21 cellular contexts compared by ENCODE assay signal in genomic region chr1:185969028-185969427, GRCh38.
DNase-seq lines count a peak whose midpoint lies in the region; ATAC-seq, FAIRE-seq and TF ChIP-seq lines count a peak whose summit lies in the region.
"Had no signal": no experiment of that assay in that cellular context is flagged by ENCODE, and none has a peak within 500 bp of the region (broad histone marks: within the 10 kb centered on the region; RNA-seq: fewer than 3 reads in every experiment).

No MANE protein-coding gene starts in this region.

- H3K27ac ChIP-seq in heart left ventricle (peak overlapping the region in 10 of 12 donors; percentile 21 to 75 (median 46)), right cardiac atrium (ENCODE audit: low read length) (no peak overlapping the region), K562 (ENCODE audit: extremely low read depth, low read depth, low read length) (no peak overlapping the region), gastroesophageal sphincter (peak overlapping the region; percentile 59 to 67 (median 62)), thoracic aorta (peak overlapping the region; percentile 15 to 41)
- H3K27ac ChIP-seq: testis had no signal

- intact Hi-C loops in heart left ventricle (cut with DNase I) (loop anchor here in 1 of 10 donors (2.0 to 10.0 kb wide), 2 partner anchors 14 to 124 kb away; no protein-coding TSS in a partner anchor), right cardiac atrium (cut with DNase I) (no loop called here), K562 (cut with micrococcal nuclease) (no loop called here)

- H3K4me1 ChIP-seq in heart left ventricle (peaks cover 0 to 54% (median 14%) of the 10 kb centered on the region in 12 donors), right cardiac atrium (ENCODE audit: control insufficient read depth, insufficient read depth, low read length) (no peaks in the 10 kb centered on the region), K562 (replicated peaks in 1 of 2; ENCODE audit: control insufficient read depth in 2 of 2, insufficient read depth in 2 of 2, low read length in 2 of 2) (no peaks in the 10 kb centered on the region), gastroesophageal sphincter (peaks cover 8 to 75% (median 8%) of the 10 kb centered on the region in 3 donors), thoracic aorta (ENCODE audit: control insufficient read depth in 1 of 2, low read depth in 2 of 2) (peaks cover 17 to 65% of the 10 kb centered on the region in 2 donors)
- H3K4me1 ChIP-seq: testis had no signal

- H3K36me3 ChIP-seq in heart left ventricle (peaks cover 0 to 9% (median 0%) of the 10 kb centered on the region in 9 donors), K562 (ENCODE audit: control insufficient read depth, insufficient read depth, low read length) (no peaks in the 10 kb centered on the region), gastroesophageal sphincter (peaks cover 0 to 10% of the 10 kb centered on the region in 2 donors), thoracic aorta (no peaks in the 10 kb centered on the region)
- H3K36me3 ChIP-seq: MG63 had no signal

- CTCF ChIA-PET in K562 (lab: Yijun Ruan, JAX; ENCODE audit: low intra/inter-chr PET ratio): no interaction called here

- 47 to 67% (median 59%) methylated on average over 4 of the region's 4 CpGs for WGBS in heart left ventricle, 4 donors
- 59% methylated on average over 4 of the region's 4 CpGs for WGBS in right cardiac atrium
- WGBS in K562 (ENCODE audit: insufficient coverage, low coverage, missing lambda C conversion rate): 7% methylated on average over 4 of the region's 4 CpGs
- 19 to 34% methylated on average over 4 of the region's 4 CpGs for WGBS in gastroesophageal sphincter (ENCODE audit: low coverage in 1 of 2), 2 donors

- no peaks in the 10 kb centered on the region for H3K79me2 ChIP-seq in K562 (ENCODE audit: control insufficient read depth, insufficient read depth, low read length)

- TF ChIP-seq POLR2A in heart left ventricle (IDR thresholded peaks at IDR 0.05) (no peak), K562 (conservative IDR thresholded peaks at IDR 0.05) (no peak), gastroesophageal sphincter (IDR thresholded peaks at IDR 0.05) (no peak), erythroblast (IDR thresholded peaks at IDR 0.05; ENCODE audit: low read length) (no peak)

- no peak overlapping the region for H3K9ac ChIP-seq in K562 (ENCODE audit: insufficient read depth in 1 of 2, low read depth in 2 of 2, low read length in 2 of 2)

- no peaks in the 10 kb centered on the region for H4K20me1 ChIP-seq in K562 (replicated peaks; ENCODE audit: control insufficient read depth, insufficient read depth, low read length)

- H3K27me3 ChIP-seq in heart left ventricle (no peaks in the 10 kb centered on the region), right cardiac atrium (ENCODE audit: control insufficient read depth, insufficient read depth) (no peaks in the 10 kb centered on the region), K562 (ENCODE audit: control insufficient read depth in 2 of 2, insufficient read depth in 2 of 2, low read length in 2 of 2) (no peaks in the 10 kb centered on the region), gastroesophageal sphincter (no peaks in the 10 kb centered on the region), thoracic aorta (replicated peaks; ENCODE audit: insufficient read depth) (no peaks in the 10 kb centered on the region)
- H3K27me3 ChIP-seq: testis had no signal

- H3K9me1 ChIP-seq in K562 (ENCODE audit: control insufficient read depth, insufficient read depth, low read length): no peaks in the 10 kb centered on the region

- H2AFZ ChIP-seq in K562 (ENCODE audit: low read depth, low read length): 0 out of 2 replicates have a peak overlapping the region, but pooled peaks have one; percentile 35

- H3K4me3 ChIP-seq in heart left ventricle (no peak overlapping the region), right cardiac atrium (ENCODE audit: low read length) (no peak overlapping the region), K562 (no peak overlapping the region), gastroesophageal sphincter (no peak overlapping the region), thoracic aorta (no peak overlapping the region)
- H3K4me3 ChIP-seq: MG63, testis had no signal

- no peaks in the 10 kb centered on the region for H3K9me3 ChIP-seq in heart left ventricle
- no peaks in the 10 kb centered on the region for H3K9me3 ChIP-seq in right cardiac atrium (ENCODE audit: control insufficient read depth, low read length)
- no peaks in the 10 kb centered on the region for H3K9me3 ChIP-seq in K562 (replicated peaks; ENCODE audit: control insufficient read depth, insufficient read depth, low read depth, low read length)
- H3K9me3 ChIP-seq in gastroesophageal sphincter: no peaks in the 10 kb centered on the region
- H3K9me3 ChIP-seq in thoracic aorta: no peaks in the 10 kb centered on the region
- H3K9me3 ChIP-seq: MG63, testis had no signal

- DNase-seq in heart left ventricle (no peak), right cardiac atrium (no peak), K562 (ENCODE audit: extremely low read depth in 1 of 4, low spot score in 3 of 4) (no peak), thoracic aorta (ENCODE audit: low spot score) (no peak), NCI-H524 (lab: John Stamatoyannopoulos, UW) (no peak), erythroblast (lab: John Stamatoyannopoulos, UW) (no peak)
- no peak for DNase-seq in stimulated activated CD4-positive, alpha-beta T cell treated with anti-CD3 and anti-CD28 coated beads, Interleukin-4, amount 100 ng/mL, for 4 hours
- DNase-seq: 8988T; activated CD4-positive, alpha-beta memory T cell treated with anti-CD3 and anti-CD28 coated beads, Interleukin-2, amount 10 ng/mL, durations not matched to agents 7 days and 5 days; aorta; CD8-positive, alpha-beta memory T cell; dermis blood vessel endothelial cell; MG63; naive B cell; NCI-H187; NCI-H510A; stimulated activated CD4-positive, alpha-beta T cell treated with anti-CD3 and anti-CD28 coated beads, Interleukin-2, amount 100 ng/mL, for 48 hours; stimulated activated CD8-positive, alpha-beta memory T cell treated with anti-CD3 and anti-CD28 coated beads, Interleukin-4, amount 100 ng/mL, for 48 hours; testis had no signal

- POLR2A ChIA-PET in K562 (lab: Yijun Ruan, JAX): interaction anchor here (1.6 kb wide), 1 partner anchor 10 kb away, joined by 7 read pairs; no protein-coding TSS in a partner anchor

- no TSS peak for BruUV-seq in K562 (replicated peaks; lab: Mats Ljungman, UMichigan)

- no peak for FAIRE-seq in K562 (lab: Jason Lieb, UNC)
- FAIRE-seq: HTR-8/SVneo had no signal

- no peak for TF ChIP-seq RAD21 in K562 (CRISPR knock-in tag; conservative IDR thresholded peaks at IDR 0.05 in 1 of 2, IDR thresholded peaks at IDR 0.05 in 1 of 2)

- TF ChIP-seq CTCF in heart left ventricle (IDR thresholded peaks at IDR 0.05): no peak
- TF ChIP-seq CTCF in K562 (IDR thresholded peaks at IDR 0.05 in 2 of 3, conservative IDR thresholded peaks at IDR 0.05 in 1 of 3; ENCODE audit: insufficient read depth in 2 of 3, low read depth in 1 of 3, low read length in 3 of 3): no peak
- TF ChIP-seq CTCF in gastroesophageal sphincter (IDR thresholded peaks at IDR 0.05): no peak
- TF ChIP-seq CTCF in thoracic aorta (IDR thresholded peaks at IDR 0.05): no peak

- TF ChIP-seq EP300 in K562 (IDR thresholded peaks at IDR 0.05; ENCODE audit: low read length): no peak
- TF ChIP-seq EP300 in gastroesophageal sphincter (IDR thresholded peaks at IDR 0.05): no peak

- no peak for ATAC-seq in heart left ventricle
- ATAC-seq in right cardiac atrium: no peak
- no peak for ATAC-seq in K562
- ATAC-seq in gastroesophageal sphincter: no peak
- no peak for ATAC-seq in thoracic aorta (ENCODE audit: insufficient number of reproducible peaks, low FRiP score, low read depth)

- H3K4me2 ChIP-seq in K562 (ENCODE audit: insufficient read depth, low read length): no peak overlapping the region

- in situ Hi-C loops in K562 (cut with MboI): no loop called here

TF ChIP-seq in K562, 482 proteins besides CTCF, POLR2A, EP300 and RAD21 (continues in another document):
- TF ChIP-seq, protein P1, sequence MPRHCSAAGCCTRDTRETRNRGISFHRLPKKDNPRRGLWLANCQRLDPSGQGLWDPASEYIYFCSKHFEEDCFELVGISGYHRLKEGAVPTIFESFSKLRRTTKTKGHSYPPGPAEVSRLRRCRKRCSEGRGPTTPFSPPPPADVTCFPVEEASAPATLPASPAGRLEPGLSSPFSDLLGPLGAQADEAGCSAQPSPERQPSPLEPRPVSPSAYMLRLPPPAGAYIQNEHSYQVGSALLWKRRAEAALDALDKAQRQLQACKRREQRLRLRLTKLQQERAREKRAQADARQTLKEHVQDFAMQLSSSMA (CRISPR knock-in tag; IDR thresholded peaks at IDR 0.05): no peak
- TF ChIP-seq CBX8 (IDR thresholded peaks at IDR 0.05; ENCODE audit: borderline replicate concordance, extremely low read depth, low read depth, low read length, poor library complexity, severe bottlenecking) (no peak), ZNF217 (CRISPR knock-in tag; IDR thresholded peaks at IDR 0.05) (no peak), ARHGAP35 (IDR thresholded peaks at IDR 0.05; ENCODE audit: partially characterized antibody) (no peak), MCM2 (IDR thresholded peaks at IDR 0.05; ENCODE audit: low read depth) (no peak), ZNF79 (CRISPR knock-in tag; IDR thresholded peaks at IDR 0.05; ENCODE audit: low read depth) (no peak), CREM (IDR thresholded peaks at IDR 0.05; ENCODE audit: low read depth) (no peak), MNT (conservative IDR thresholded peaks at IDR 0.05) (no peak)
- TF ChIP-seq, protein P2, sequence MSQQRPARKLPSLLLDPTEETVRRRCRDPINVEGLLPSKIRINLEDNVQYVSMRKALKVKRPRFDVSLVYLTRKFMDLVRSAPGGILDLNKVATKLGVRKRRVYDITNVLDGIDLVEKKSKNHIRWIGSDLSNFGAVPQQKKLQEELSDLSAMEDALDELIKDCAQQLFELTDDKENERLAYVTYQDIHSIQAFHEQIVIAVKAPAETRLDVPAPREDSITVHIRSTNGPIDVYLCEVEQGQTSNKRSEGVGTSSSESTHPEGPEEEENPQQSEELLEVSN (IDR thresholded peaks at IDR 0.05; ENCODE audit: borderline replicate concordance in 1 of 2, extremely low read depth in 1 of 2, insufficient read depth in 1 of 2, insufficient read length in 1 of 2, low read depth in 1 of 2, low read length in 1 of 2, poor library complexity in 1 of 2, severe bottlenecking in 1 of 2): no peak

Comparison
In these comparisons a context has a peak if more than half of its experiments do, and no peak if none do; other contexts are left out.
1. H3K27ac ChIP-seq: peak in heart left ventricle (10 of 12), gastroesophageal sphincter (4 of 4) and thoracic aorta (2 of 2); none in right cardiac atrium (single experiment) and K562 (single experiment).